In the genomic region with DNA sequence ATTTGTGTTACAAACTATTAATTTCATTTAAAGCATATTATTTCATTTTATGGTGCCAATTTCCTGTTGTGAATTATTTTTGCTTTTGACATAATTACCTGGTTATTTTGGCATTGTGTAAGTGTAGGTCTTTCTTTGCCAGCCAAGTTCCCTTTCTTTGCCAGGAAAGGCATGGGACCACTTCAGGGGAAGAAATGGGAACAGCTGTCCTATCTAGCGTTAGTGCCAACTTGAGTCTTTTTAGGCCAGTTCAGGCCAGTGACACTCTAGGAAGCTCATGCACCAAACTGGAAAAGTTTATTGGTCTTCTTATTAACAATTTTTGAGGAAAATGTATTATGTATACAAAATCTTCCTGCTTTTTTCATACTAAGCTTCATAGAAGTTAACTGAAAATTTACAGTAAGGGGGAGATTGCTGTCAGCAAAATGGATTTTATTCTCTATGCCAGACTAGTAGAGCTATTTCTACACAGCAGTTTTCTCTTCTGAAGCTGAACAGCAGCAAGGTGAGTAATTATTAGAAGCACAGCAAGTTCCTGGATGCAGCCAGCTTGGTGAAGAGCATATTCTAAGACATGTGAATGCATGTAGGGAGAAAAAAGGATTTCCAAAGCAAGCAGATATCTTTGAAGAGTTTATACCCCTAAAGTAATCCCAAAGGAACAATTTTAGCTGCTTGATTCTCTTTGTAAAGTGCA, we compare ENCODE assay signal across 25 cellular contexts.
"Had no signal": no experiment of that assay in that cellular context is flagged by ENCODE, and none has a peak within 500 bp of the region (broad histone marks: within the 10 kb centered on the region; RNA-seq: fewer than 3 reads in every experiment).

No MANE protein-coding gene starts in this region.

- H3K4me3 Mint-ChIP-seq: dendritic cell treated with granulocyte-macrophage colony-stimulating factor and Interleukin-4, amounts not matched to agents 40 ng/mL and 50 ng/mL, for 4 days; naive thymus-derived CD8-positive, alpha-beta T cell; nephron progenitor cell; stimulated activated effector memory CD8-positive, alpha-beta T cell treated with anti-CD3 and anti-CD28 coated beads, Interleukin-12 subunit alpha, Interleukin-12 subunit beta, amount 100 ng/mL, for 72 hours had no signal

- H3K27ac ChIP-seq: colonic mucosa, esophagus squamous epithelium, heart right ventricle, left lung, lower lobe of right lung, prostate gland, sigmoid colon, stomach, thyroid gland, upper lobe of left lung had no signal

- H3K4me1 Mint-ChIP-seq: naive thymus-derived CD8-positive, alpha-beta T cell; nephron progenitor cell; stimulated activated effector memory CD8-positive, alpha-beta T cell treated with anti-CD3 and anti-CD28 coated beads, Interleukin-12 subunit alpha, Interleukin-12 subunit beta, amount 100 ng/mL, for 72 hours had no signal

- H3K27me3 ChIP-seq: colonic mucosa, esophagus squamous epithelium, heart right ventricle, left lung, sigmoid colon, stomach, thyroid gland, upper lobe of left lung had no signal

- ATAC-seq: left lung; lower lobe of right lung; naive thymus-derived CD8-positive, alpha-beta T cell; stimulated activated effector memory CD8-positive, alpha-beta T cell treated with anti-CD3 and anti-CD28 coated beads, Interleukin-12 subunit alpha, Interleukin-12 subunit beta, amount 100 ng/mL, for 72 hours had no signal

- H3K27ac Mint-ChIP-seq: dendritic cell treated with granulocyte-macrophage colony-stimulating factor and Interleukin-4, amounts not matched to agents 40 ng/mL and 50 ng/mL, for 4 days; naive thymus-derived CD8-positive, alpha-beta T cell; nephron progenitor cell; stimulated activated effector memory CD8-positive, alpha-beta T cell treated with anti-CD3 and anti-CD28 coated beads, Interleukin-12 subunit alpha, Interleukin-12 subunit beta, amount 100 ng/mL, for 72 hours had no signal

- H3K4me3 ChIP-seq: colonic mucosa, esophagus squamous epithelium, heart right ventricle, left lung, lower lobe of right lung, prostate gland, sigmoid colon, stomach, thyroid gland, upper lobe of left lung had no signal

- H3K9me3 ChIP-seq: colonic mucosa, lower lobe of right lung, prostate gland, sigmoid colon, thyroid gland had no signal

- H3K36me3 ChIP-seq: colonic mucosa, esophagus squamous epithelium, heart right ventricle, left lung, lower lobe of right lung, prostate gland, sigmoid colon, stomach, thyroid gland, upper lobe of left lung had no signal

- DNase-seq: colonic mucosa; effector memory CD4-positive, alpha-beta T cell; erythroblast; esophagus squamous epithelium; foreskin melanocyte; glutamatergic neuron; heart right ventricle; hippocampal formation; left cardiac atrium; left lung; lower lobe of right lung; naive thymus-derived CD8-positive, alpha-beta T cell; nephron progenitor cell; nucleus accumbens; right cardiac atrium; sigmoid colon; stimulated activated CD4-positive, alpha-beta T cell treated with anti-CD3 and anti-CD28 coated beads, Interleukin-2, amount 100 ng/mL, for 24 hours; stimulated activated CD4-positive, alpha-beta T cell treated with anti-CD3 and anti-CD28 coated beads, Interleukin-4, amount 100 ng/mL, for 24 hours; stimulated activated naive CD4-positive, alpha-beta T cell treated with Interleukin-2 at 50 U/mL for 16 hours; stomach; thyroid gland; upper lobe of left lung had no signal

- H3K27me3 Mint-ChIP-seq: dendritic cell treated with granulocyte-macrophage colony-stimulating factor and Interleukin-4, amounts not matched to agents 40 ng/mL and 50 ng/mL, for 4 days; naive thymus-derived CD8-positive, alpha-beta T cell had no signal

- H3K36me3 Mint-ChIP-seq: stimulated activated effector memory CD8-positive, alpha-beta T cell treated with anti-CD3 and anti-CD28 coated beads, Interleukin-12 subunit alpha, Interleukin-12 subunit beta, amount 100 ng/mL, for 72 hours had no signal

- H3K4me1 ChIP-seq: colonic mucosa, esophagus squamous epithelium, left lung, lower lobe of right lung, prostate gland, sigmoid colon, stomach, thyroid gland, upper lobe of left lung had no signal
